In the genomic region with DNA sequence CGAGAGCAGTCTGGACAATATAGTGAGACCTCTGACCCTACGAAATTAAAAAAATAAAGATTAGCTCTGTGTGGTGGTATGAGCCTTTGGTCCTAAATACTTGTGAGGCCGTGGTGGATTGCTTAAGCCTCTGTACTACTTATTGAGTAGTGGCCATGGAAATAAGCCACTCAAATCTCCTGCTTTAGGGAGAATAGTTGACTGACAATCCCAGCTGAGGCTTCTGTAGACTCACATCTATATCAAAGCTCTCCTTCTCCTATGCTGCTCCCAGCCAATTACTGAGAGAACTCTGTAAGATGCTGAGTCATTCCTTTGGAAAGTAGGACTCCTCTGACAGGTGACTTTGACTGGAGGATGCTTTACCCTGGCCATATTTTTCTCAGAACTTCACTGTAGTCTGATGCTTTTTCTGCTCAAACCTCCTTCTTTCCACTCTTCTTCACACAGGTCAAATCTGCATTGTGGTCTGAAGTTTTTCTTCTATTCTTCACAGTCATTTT, we compare ENCODE assay signal across 1 cellular context.
TF ChIP-seq lines count a peak whose summit lies in the region.

No MANE protein-coding gene starts in this region.

TF ChIP-seq in HCT116, 20 proteins besides CTCF, POLR2A, EP300 and RAD21 (continued from another document):
- TF ChIP-seq, protein P1, sequence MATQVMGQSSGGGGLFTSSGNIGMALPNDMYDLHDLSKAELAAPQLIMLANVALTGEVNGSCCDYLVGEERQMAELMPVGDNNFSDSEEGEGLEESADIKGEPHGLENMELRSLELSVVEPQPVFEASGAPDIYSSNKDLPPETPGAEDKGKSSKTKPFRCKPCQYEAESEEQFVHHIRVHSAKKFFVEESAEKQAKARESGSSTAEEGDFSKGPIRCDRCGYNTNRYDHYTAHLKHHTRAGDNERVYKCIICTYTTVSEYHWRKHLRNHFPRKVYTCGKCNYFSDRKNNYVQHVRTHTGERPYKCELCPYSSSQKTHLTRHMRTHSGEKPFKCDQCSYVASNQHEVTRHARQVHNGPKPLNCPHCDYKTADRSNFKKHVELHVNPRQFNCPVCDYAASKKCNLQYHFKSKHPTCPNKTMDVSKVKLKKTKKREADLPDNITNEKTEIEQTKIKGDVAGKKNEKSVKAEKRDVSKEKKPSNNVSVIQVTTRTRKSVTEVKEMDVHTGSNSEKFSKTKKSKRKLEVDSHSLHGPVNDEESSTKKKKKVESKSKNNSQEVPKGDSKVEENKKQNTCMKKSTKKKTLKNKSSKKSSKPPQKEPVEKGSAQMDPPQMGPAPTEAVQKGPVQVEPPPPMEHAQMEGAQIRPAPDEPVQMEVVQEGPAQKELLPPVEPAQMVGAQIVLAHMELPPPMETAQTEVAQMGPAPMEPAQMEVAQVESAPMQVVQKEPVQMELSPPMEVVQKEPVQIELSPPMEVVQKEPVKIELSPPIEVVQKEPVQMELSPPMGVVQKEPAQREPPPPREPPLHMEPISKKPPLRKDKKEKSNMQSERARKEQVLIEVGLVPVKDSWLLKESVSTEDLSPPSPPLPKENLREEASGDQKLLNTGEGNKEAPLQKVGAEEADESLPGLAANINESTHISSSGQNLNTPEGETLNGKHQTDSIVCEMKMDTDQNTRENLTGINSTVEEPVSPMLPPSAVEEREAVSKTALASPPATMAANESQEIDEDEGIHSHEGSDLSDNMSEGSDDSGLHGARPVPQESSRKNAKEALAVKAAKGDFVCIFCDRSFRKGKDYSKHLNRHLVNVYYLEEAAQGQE (IDR thresholded peaks at IDR 0.05; ENCODE audit: low read depth): no peak
- TF ChIP-seq YY1 (IDR thresholded peaks at IDR 0.05; ENCODE audit: extremely low read depth, insufficient replicate concordance, low read depth, low read length) (no peak), EGR1 (IDR thresholded peaks at IDR 0.05; ENCODE audit: low read depth) (no peak), FOSL1 (IDR thresholded peaks at IDR 0.05; ENCODE audit: low read depth) (no peak), ZFX (IDR thresholded peaks at IDR 0.05) (no peak)
